In the genomic region with DNA sequence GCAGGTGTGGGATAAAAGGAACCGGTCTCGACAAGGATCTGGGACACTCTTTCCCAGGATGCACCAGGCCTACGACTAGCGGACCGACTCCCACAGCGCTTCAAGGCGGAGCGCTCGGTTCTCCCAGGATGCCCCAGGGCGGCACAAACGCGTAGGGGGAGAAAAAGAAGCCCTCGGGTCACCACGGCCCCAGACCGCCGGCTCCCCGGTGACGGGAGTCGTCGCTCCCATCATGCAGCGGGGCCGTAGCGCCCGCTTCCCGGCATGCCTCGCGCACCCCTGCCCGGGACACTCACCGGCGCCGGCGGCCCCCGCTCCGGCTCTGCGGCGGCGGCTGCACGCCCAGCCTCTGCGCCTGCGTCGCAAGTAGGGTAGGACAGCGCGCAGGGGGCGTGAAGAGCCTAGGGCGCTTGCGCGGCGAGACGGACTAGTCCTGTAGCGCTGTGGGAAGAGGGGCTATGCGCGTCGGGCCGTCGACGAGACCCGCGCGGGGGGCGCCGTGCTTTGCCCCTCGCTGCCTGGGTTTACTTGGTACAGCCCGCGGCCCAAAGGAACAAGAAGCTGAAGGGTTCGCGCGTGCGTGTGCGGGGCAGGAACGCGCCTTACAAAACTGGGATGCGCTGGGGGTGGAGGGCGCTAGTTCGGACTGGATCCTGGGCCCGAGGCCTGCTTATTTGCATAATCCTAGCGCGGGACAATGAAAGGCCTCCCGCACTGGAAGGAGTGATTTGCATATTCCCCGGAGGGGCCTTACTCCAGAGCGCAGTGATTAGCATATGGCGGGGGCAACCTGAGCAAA, we compare ENCODE assay signal across 1 cellular context.
TF ChIP-seq lines count a peak whose summit lies in the region.

A gene with protein sequence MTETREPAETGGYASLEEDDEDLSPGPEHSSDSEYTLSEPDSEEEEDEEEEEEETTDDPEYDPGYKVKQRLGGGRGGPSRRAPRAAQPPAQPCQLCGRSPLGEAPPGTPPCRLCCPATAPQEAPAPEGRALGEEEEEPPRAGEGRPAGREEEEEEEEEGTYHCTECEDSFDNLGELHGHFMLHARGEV (minus strand): TSS at position 368 of the 799 bp plus-strand sequence. CDS start 5,325 bp downstream, outside the sequence.

TF ChIP-seq in K562, 482 proteins besides CTCF, POLR2A, EP300 and RAD21 (continued from another document):
- TF ChIP-seq, protein P1, sequence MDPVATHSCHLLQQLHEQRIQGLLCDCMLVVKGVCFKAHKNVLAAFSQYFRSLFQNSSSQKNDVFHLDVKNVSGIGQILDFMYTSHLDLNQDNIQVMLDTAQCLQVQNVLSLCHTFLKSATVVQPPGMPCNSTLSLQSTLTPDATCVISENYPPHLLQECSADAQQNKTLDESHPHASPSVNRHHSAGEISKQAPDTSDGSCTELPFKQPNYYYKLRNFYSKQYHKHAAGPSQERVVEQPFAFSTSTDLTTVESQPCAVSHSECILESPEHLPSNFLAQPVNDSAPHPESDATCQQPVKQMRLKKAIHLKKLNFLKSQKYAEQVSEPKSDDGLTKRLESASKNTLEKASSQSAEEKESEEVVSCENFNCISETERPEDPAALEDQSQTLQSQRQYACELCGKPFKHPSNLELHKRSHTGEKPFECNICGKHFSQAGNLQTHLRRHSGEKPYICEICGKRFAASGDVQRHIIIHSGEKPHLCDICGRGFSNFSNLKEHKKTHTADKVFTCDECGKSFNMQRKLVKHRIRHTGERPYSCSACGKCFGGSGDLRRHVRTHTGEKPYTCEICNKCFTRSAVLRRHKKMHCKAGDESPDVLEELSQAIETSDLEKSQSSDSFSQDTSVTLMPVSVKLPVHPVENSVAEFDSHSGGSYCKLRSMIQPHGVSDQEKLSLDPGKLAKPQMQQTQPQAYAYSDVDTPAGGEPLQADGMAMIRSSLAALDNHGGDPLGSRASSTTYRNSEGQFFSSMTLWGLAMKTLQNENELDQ (CRISPR knock-in tag; IDR thresholded peaks at IDR 0.05; ENCODE audit: borderline replicate concordance): no peak
- no peak for TF ChIP-seq TCFL5 (CRISPR knock-in tag; conservative IDR thresholded peaks at IDR 0.05)
- TF ChIP-seq STAT5B (CRISPR knock-in tag; IDR thresholded peaks at IDR 0.05): no peak
- no peak for TF ChIP-seq DNMT1 (IDR thresholded peaks at IDR 0.05)
- TF ChIP-seq CCAR2 (IDR thresholded peaks at IDR 0.05; ENCODE audit: low read depth, low read length): no peak
- no peak for TF ChIP-seq JUN (IDR thresholded peaks at IDR 0.05; ENCODE audit: borderline replicate concordance, low read depth, low read length)
- no peak for TF ChIP-seq JUN (CRISPR knock-in tag; IDR thresholded peaks at IDR 0.05; ENCODE audit: borderline replicate concordance)
- TF ChIP-seq KDM4B (IDR thresholded peaks at IDR 0.05; ENCODE audit: borderline replicate concordance in 2 of 2, low read depth in 1 of 2): peak in 1 of 2 experiments; percentile 32; a peak in 1 of 4 replicates
- TF ChIP-seq HMGN3 (IDR thresholded peaks at IDR 0.05; ENCODE audit: borderline replicate concordance, extremely low read depth, insufficient read length, low read depth, low read length): no peak
- TF ChIP-seq CREM (IDR thresholded peaks at IDR 0.05; ENCODE audit: low read depth): peak; percentile 57
- TF ChIP-seq SMC3 (conservative IDR thresholded peaks at IDR 0.05; ENCODE audit: insufficient read depth, low read depth, low read length): no peak
- 0 out of 2 replicates have a peak, but pooled peaks have one; percentile 3 for TF ChIP-seq SAFB (IDR thresholded peaks at IDR 0.05; ENCODE audit: borderline replicate concordance, low read depth, low read length)
- no peak for TF ChIP-seq SIRT6 (IDR thresholded peaks at IDR 0.05; ENCODE audit: low read depth, low read length)
